10 cellular contexts compared by ENCODE assay signal in genomic region chr1:39107891-39108290, GRCh38.
DNase-seq lines count a peak whose midpoint lies in the region; ATAC-seq, FAIRE-seq and TF ChIP-seq lines count a peak whose summit lies in the region.
"Had no signal": no experiment of that assay in that cellular context is flagged by ENCODE, and none has a peak within 500 bp of the region (broad histone marks: within the 10 kb centered on the region; RNA-seq: fewer than 3 reads in every experiment).

No MANE protein-coding gene starts in this region.

- in situ Hi-C loops in K562 (cut with MboI), result no loop called here

- TF ChIP-seq RAD21 in K562 (CRISPR knock-in tag; conservative IDR thresholded peaks at IDR 0.05 in 1 of 2, IDR thresholded peaks at IDR 0.05 in 1 of 2), result no peak

- H3K9me3 ChIP-seq in K562 (replicated peaks; ENCODE audit: control insufficient read depth, insufficient read depth, low read depth, low read length) (no peaks in the 10 kb centered on the region), suprapubic skin (no peaks in the 10 kb centered on the region)

- ATAC-seq in K562, result no peak
- ATAC-seq in activated CD8-positive, alpha-beta memory T cell treated with anti-CD3 and anti-CD28 coated beads, Interleukin-2, amount 10 ng/mL, durations not matched to agents 7 days and 5 days, result no peak

- no peak for TF ChIP-seq POLR2A in K562 (conservative IDR thresholded peaks at IDR 0.05)
- no peak for TF ChIP-seq POLR2A in suprapubic skin (IDR thresholded peaks at IDR 0.05)

- no peak overlapping the region for H3K4me3 ChIP-seq in K562
- H3K4me3 ChIP-seq in suprapubic skin, result peak overlapping the region; percentile 98

- BruUV-seq in K562 (replicated peaks; lab: Mats Ljungman, UMichigan), result no TSS peak

- H3K27ac Mint-ChIP-seq in activated CD8-positive, alpha-beta memory T cell treated with anti-CD3 and anti-CD28 coated beads, Interleukin-2, amount 10 ng/mL, durations not matched to agents 7 days and 5 days, result no peak overlapping the region
- no peak overlapping the region for H3K27ac Mint-ChIP-seq in activated naive CD4-positive, alpha-beta T cell treated with anti-CD3 and anti-CD28 coated beads for 36 hours
- no peak overlapping the region for H3K27ac Mint-ChIP-seq in osteocyte (ENCODE audit: unreplicated experiment)

- H3K27me3 Mint-ChIP-seq in activated CD8-positive, alpha-beta memory T cell treated with anti-CD3 and anti-CD28 coated beads, Interleukin-2, amount 10 ng/mL, durations not matched to agents 7 days and 5 days, result peaks cover 13% of the 10 kb centered on the region
- H3K27me3 Mint-ChIP-seq in activated naive CD4-positive, alpha-beta T cell treated with anti-CD3 and anti-CD28 coated beads for 36 hours (ENCODE audit: low read depth), result peaks cover 12% of the 10 kb centered on the region
- H3K27me3 Mint-ChIP-seq in osteocyte (ENCODE audit: unreplicated experiment), result no peaks in the 10 kb centered on the region

- no peak overlapping the region for H3K27ac ChIP-seq in K562 (ENCODE audit: extremely low read depth, low read depth, low read length)
- peak overlapping the region; percentile 99 for H3K27ac ChIP-seq in suprapubic skin

- no peak overlapping the region for H3K4me3 Mint-ChIP-seq in activated CD8-positive, alpha-beta memory T cell treated with anti-CD3 and anti-CD28 coated beads, Interleukin-2, amount 10 ng/mL, durations not matched to agents 7 days and 5 days
- no peak overlapping the region for H3K4me3 Mint-ChIP-seq in activated naive CD4-positive, alpha-beta T cell treated with anti-CD3 and anti-CD28 coated beads for 36 hours
- H3K4me3 Mint-ChIP-seq in osteocyte (ENCODE audit: unreplicated experiment), result no peak overlapping the region

- POLR2A ChIA-PET in K562 (lab: Yijun Ruan, JAX), result interaction anchor here (0.6 to 2.5 kb wide), 9 partner anchors 10 to 433 kb away, joined by 3 to 8 read pairs (median 5); no protein-coding TSS in a partner anchor

- no peaks in the 10 kb centered on the region for H3K9me1 ChIP-seq in K562 (ENCODE audit: control insufficient read depth, insufficient read depth, low read length)

- no peaks in the 10 kb centered on the region for H3K9me3 Mint-ChIP-seq in activated CD8-positive, alpha-beta memory T cell treated with anti-CD3 and anti-CD28 coated beads, Interleukin-2, amount 10 ng/mL, durations not matched to agents 7 days and 5 days (ENCODE audit: low read depth)
- H3K9me3 Mint-ChIP-seq in activated naive CD4-positive, alpha-beta T cell treated with anti-CD3 and anti-CD28 coated beads for 36 hours, result no peaks in the 10 kb centered on the region
- H3K9me3 Mint-ChIP-seq in osteocyte (ENCODE audit: unreplicated experiment), result no peaks in the 10 kb centered on the region

- no peak for FAIRE-seq in K562 (lab: Jason Lieb, UNC)
- FAIRE-seq: endometrium, GM18507 had no signal

- H3K4me2 ChIP-seq in K562 (ENCODE audit: insufficient read depth, low read length), result no peak overlapping the region

- H3K36me3 Mint-ChIP-seq in activated CD8-positive, alpha-beta memory T cell treated with anti-CD3 and anti-CD28 coated beads, Interleukin-2, amount 10 ng/mL, durations not matched to agents 7 days and 5 days, result no peaks in the 10 kb centered on the region
- no peaks in the 10 kb centered on the region for H3K36me3 Mint-ChIP-seq in activated naive CD4-positive, alpha-beta T cell treated with anti-CD3 and anti-CD28 coated beads for 36 hours (ENCODE audit: low read depth)
- H3K36me3 Mint-ChIP-seq in osteocyte (ENCODE audit: unreplicated experiment), result no peaks in the 10 kb centered on the region

- peaks cover 21% of the 10 kb centered on the region for H3K4me1 Mint-ChIP-seq in activated CD8-positive, alpha-beta memory T cell treated with anti-CD3 and anti-CD28 coated beads, Interleukin-2, amount 10 ng/mL, durations not matched to agents 7 days and 5 days
- H3K4me1 Mint-ChIP-seq in activated naive CD4-positive, alpha-beta T cell treated with anti-CD3 and anti-CD28 coated beads for 36 hours (ENCODE audit: low read depth), result peaks cover 39% of the 10 kb centered on the region
- H3K4me1 Mint-ChIP-seq in osteocyte (ENCODE audit: unreplicated experiment), result peaks cover 42% of the 10 kb centered on the region

- TF ChIP-seq EP300 in K562 (IDR thresholded peaks at IDR 0.05; ENCODE audit: low read length) (no peak), suprapubic skin (IDR thresholded peaks at IDR 0.05) (no peak)

- H2AFZ ChIP-seq in K562 (ENCODE audit: low read depth, low read length), result no peak overlapping the region

- DNase-seq in LHCN-M2 (ENCODE audit: low read depth) (peak; percentile 59), K562 (ENCODE audit: extremely low read depth in 1 of 4, low spot score in 3 of 4) (no peak), kidney tubule cell (ENCODE audit: low spot score) (peak; percentile 34), suprapubic skin (ENCODE audit: low spot score in 2 of 2) (no peak), osteocyte (ENCODE audit: extremely low spot score, unreplicated experiment) (no peak)
- DNase-seq in activated CD8-positive, alpha-beta memory T cell treated with anti-CD3 and anti-CD28 coated beads, Interleukin-2, amount 10 ng/mL, durations not matched to agents 7 days and 5 days, result no peak
- DNase-seq in activated naive CD4-positive, alpha-beta T cell treated with anti-CD3 and anti-CD28 coated beads for 36 hours, result no peak
- DNase-seq: activated CD4-positive, alpha-beta T cell treated with anti-CD3 and anti-CD28 coated beads, Interleukin-2, amount 50 U/mL, for 4 hours had no signal

- no peaks in the 10 kb centered on the region for H3K27me3 ChIP-seq in K562 (ENCODE audit: control insufficient read depth in 2 of 2, insufficient read depth in 2 of 2, low read length in 2 of 2)
- no peaks in the 10 kb centered on the region for H3K27me3 ChIP-seq in suprapubic skin

- H4K20me1 ChIP-seq in K562 (replicated peaks; ENCODE audit: control insufficient read depth, insufficient read depth, low read length), result no peaks in the 10 kb centered on the region

- H3K36me3 ChIP-seq in K562 (ENCODE audit: control insufficient read depth, insufficient read depth, low read length) (no peaks in the 10 kb centered on the region), suprapubic skin (no peaks in the 10 kb centered on the region)

- H3K79me2 ChIP-seq in K562 (ENCODE audit: control insufficient read depth, insufficient read depth, low read length), result peaks cover 47% of the 10 kb centered on the region

- H3K4me1 ChIP-seq in K562 (replicated peaks in 1 of 2; ENCODE audit: control insufficient read depth in 2 of 2, insufficient read depth in 2 of 2, low read length in 2 of 2) (peaks cover 22 to 49% of the 10 kb centered on the region in 2 experiments), suprapubic skin (peaks cover 76% of the 10 kb centered on the region)

- CTCF ChIA-PET in K562 (lab: Yijun Ruan, JAX; ENCODE audit: low intra/inter-chr PET ratio), result no interaction called here
- CTCF ChIA-PET in activated CD8-positive, alpha-beta memory T cell treated with anti-CD3 and anti-CD28 coated beads, Interleukin-2, amount 10 ng/mL, durations not matched to agents 7 days and 5 days (lab: Charles Lee), result interaction anchor here (0.7 to 3.1 kb wide), 7 partner anchors 9 to 431 kb away, joined by 3 to 16 read pairs (median 5); no protein-coding TSS in a partner anchor
- CTCF ChIA-PET in activated naive CD4-positive, alpha-beta T cell treated with anti-CD3 and anti-CD28 coated beads for 36 hours (lab: Charles Lee), result interaction anchor here (1.6 to 2.9 kb wide), 2 partner anchors 9 to 84 kb away, joined by 11 to 12 read pairs; no protein-coding TSS in a partner anchor

- H3K9ac ChIP-seq in K562 (ENCODE audit: insufficient read depth in 1 of 2, low read depth in 2 of 2, low read length in 2 of 2), result no peak overlapping the region

- intact Hi-C loops in K562 (cut with micrococcal nuclease), result loop anchor here (2.0 to 10.0 kb wide), 3 partner anchors 279 to 607 kb away; no protein-coding TSS in a partner anchor
- intact Hi-C loops in activated naive CD4-positive, alpha-beta T cell treated with anti-CD3 and anti-CD28 coated beads for 36 hours (cut with micrococcal nuclease), result loop anchor here (10.0 kb wide), 1 partner anchor 617 kb away; no protein-coding TSS in a partner anchor

- TF ChIP-seq CTCF in K562 (IDR thresholded peaks at IDR 0.05 in 2 of 3, conservative IDR thresholded peaks at IDR 0.05 in 1 of 3; ENCODE audit: insufficient read depth in 2 of 3, low read depth in 1 of 3, low read length in 3 of 3) (no peak), suprapubic skin (IDR thresholded peaks at IDR 0.05) (no peak), osteocyte (IDR thresholded peaks at IDR 0.05) (no peak)

TF ChIP-seq in K562, 482 proteins besides CTCF, POLR2A, EP300 and RAD21:
- TF ChIP-seq ZNF316 (IDR thresholded peaks at IDR 0.05) (peak; percentile 34; the same call in 1 of the 2 replicates), EP400 (IDR thresholded peaks at IDR 0.05) (no peak)

Comparison
In these comparisons a context has a peak if more than half of its experiments do, and no peak if none do; other contexts are left out.
1. DNase-seq: peak in LHCN-M2 (single experiment) and kidney tubule cell (single experiment); none in K562 (0 of 4), suprapubic skin (0 of 2), activated CD8-positive, alpha-beta memory T cell treated with anti-CD3 and anti-CD28 coated beads, Interleukin-2, amount 10 ng/mL, durations not matched to agents 7 days and 5 days (single experiment), activated naive CD4-positive, alpha-beta T cell treated with anti-CD3 and anti-CD28 coated beads for 36 hours (single experiment) and osteocyte (single experiment).